Comparison of ENCODE assay signal across 13 cellular contexts in the genomic region with DNA sequence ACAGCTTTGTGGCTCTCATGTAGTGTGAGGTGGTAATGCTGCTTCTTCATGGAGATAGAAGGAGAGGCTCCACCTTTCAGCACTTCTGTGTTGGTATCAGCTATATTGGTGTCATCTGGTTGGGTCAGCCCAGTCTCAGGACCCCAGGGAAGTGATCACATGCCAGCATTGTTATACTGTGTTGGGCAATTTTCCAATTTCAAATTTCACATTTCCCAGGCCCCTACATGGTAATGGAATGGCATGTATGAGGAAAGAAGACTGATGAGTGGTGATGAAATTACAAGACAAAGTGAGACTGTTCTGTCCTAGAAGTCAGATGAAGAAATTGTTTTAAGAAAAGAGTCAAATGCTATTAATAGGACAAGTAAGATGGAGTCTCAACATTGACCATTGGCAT. TPM values are rescaled to one million over a fixed set of nuclear protein-coding genes. Genes with fewer than 3 reads are reported as not detected.
DNase-seq lines count a peak whose midpoint lies in the region; ATAC-seq and TF ChIP-seq lines count a peak whose summit lies in the region.
"Had no signal": no experiment of that assay in that cellular context is flagged by ENCODE, and none has a peak within 500 bp of the region (broad histone marks: within the 10 kb centered on the region; RNA-seq: fewer than 3 reads in every experiment).

No MANE protein-coding gene starts in this region.

- TF ChIP-seq CTCF in Calu3 (IDR thresholded peaks at IDR 0.05; ENCODE audit: unreplicated experiment) = no peak
- TF ChIP-seq CTCF in CD8-positive, alpha-beta T cell (IDR thresholded peaks at IDR 0.05) = no peak

- peaks cover 28% of the 10 kb centered on the region for H3K4me1 ChIP-seq in adipocyte (ENCODE audit: control insufficient read depth, insufficient read depth, low read length)
- H3K4me1 ChIP-seq in CD8-positive, alpha-beta T cell (ENCODE audit: insufficient read depth, low read length) = peaks cover 3% of the 10 kb centered on the region
- H3K4me1 ChIP-seq: SJSA1 had no signal

- POLR2A ChIA-PET in CD8-positive, alpha-beta T cell (lab: Charles Lee) = no interaction called here

- H3K36me3 Mint-ChIP-seq in Calu3 (ENCODE audit: insufficient read depth, unreplicated experiment) = peaks cover 19% of the 10 kb centered on the region
- H3K36me3 Mint-ChIP-seq in CD8-positive, alpha-beta T cell = no peaks in the 10 kb centered on the region
- H3K36me3 Mint-ChIP-seq: CD4-positive, CD25-positive, alpha-beta regulatory T cell had no signal

- DNase-seq in Calu3 (peak; percentile 24), adipocyte (ENCODE audit: low read depth) (no peak), epithelial cell of prostate (ENCODE audit: low read depth, low spot score) (no peak), skeletal muscle cell (ENCODE audit: low read depth) (peak; percentile 41), HuH-7 (ENCODE audit: low spot score) (no peak)
- DNase-seq in CD8-positive, alpha-beta T cell = no peak
- DNase-seq: NCI-H1092, NCI-H2081 treated with DMSO at 0.1 percent for 48 hours had no signal

- H3K4me1 Mint-ChIP-seq in Calu3 (ENCODE audit: low read depth, unreplicated experiment) = peaks cover 37% of the 10 kb centered on the region
- H3K4me1 Mint-ChIP-seq in CD8-positive, alpha-beta T cell (ENCODE audit: low read depth) = peaks cover 6% of the 10 kb centered on the region
- H3K4me1 Mint-ChIP-seq: IgD-negative memory B cell had no signal

- H3K9me3 Mint-ChIP-seq in Calu3 (ENCODE audit: low read depth, unreplicated experiment) = peaks cover 7% of the 10 kb centered on the region
- peaks cover 2% of the 10 kb centered on the region for H3K9me3 Mint-ChIP-seq in CD8-positive, alpha-beta T cell

- H3K36me3 ChIP-seq in adipocyte (ENCODE audit: control insufficient read depth, insufficient read depth, low read length, severe bottlenecking) = no peaks in the 10 kb centered on the region
- no peaks in the 10 kb centered on the region for H3K36me3 ChIP-seq in CD8-positive, alpha-beta T cell (ENCODE audit: insufficient read depth, low read length)
- H3K36me3 ChIP-seq: SJSA1 had no signal

- H3K27ac ChIP-seq in epithelial cell of prostate = peak overlapping the region; percentile 46
- no peak overlapping the region for H3K27ac ChIP-seq in CD8-positive, alpha-beta T cell (ENCODE audit: low read depth, low read length)
- H3K27ac ChIP-seq: SJSA1 had no signal

- no peaks in the 10 kb centered on the region for H3K27me3 Mint-ChIP-seq in Calu3 (ENCODE audit: unreplicated experiment)
- H3K27me3 Mint-ChIP-seq in CD8-positive, alpha-beta T cell (ENCODE audit: low read depth) = peaks cover 5% of the 10 kb centered on the region

- H3K9me3 ChIP-seq in adipocyte (ENCODE audit: control insufficient read depth, low read length) = no peaks in the 10 kb centered on the region
- H3K9me3 ChIP-seq in CD8-positive, alpha-beta T cell (ENCODE audit: low read length) = no peaks in the 10 kb centered on the region
- H3K9me3 ChIP-seq: SJSA1 had no signal

- no peak overlapping the region for H3K4me3 Mint-ChIP-seq in Calu3 (ENCODE audit: low read depth, unreplicated experiment)
- H3K4me3 Mint-ChIP-seq in CD8-positive, alpha-beta T cell = no peak overlapping the region
- H3K4me3 Mint-ChIP-seq: CD4-positive, CD25-positive, alpha-beta regulatory T cell; H9 had no signal

- CTCF ChIA-PET in Calu3 (lab: Charles Lee) = interaction anchor here (0.9 kb wide), 1 partner anchor 241 kb away, joined by 4 read pairs; no protein-coding TSS in a partner anchor
- CTCF ChIA-PET in CD8-positive, alpha-beta T cell (lab: Charles Lee) = interaction anchor here (1.4 kb wide), 1 partner anchor 309 kb away, joined by 3 read pairs; no protein-coding TSS in a partner anchor

- intact Hi-C loops in Calu3 (cut with micrococcal nuclease; ENCODE audit: unreplicated experiment) = loop anchor here (1.0 to 10.0 kb wide), 6 partner anchors 48 to 294 kb away; a partner anchor contains a TSS
- intact Hi-C loops in CD8-positive, alpha-beta T cell (cut with DNase I, micrococcal nuclease) = loop anchor here (5.0 to 10.0 kb wide), 5 partner anchors 192 to 294 kb away; no protein-coding TSS in a partner anchor

- BruUV-seq in Calu3 (replicated peaks; lab: Mats Ljungman, UMichigan) = no TSS peak

- ATAC-seq in HG02678 (IDR thresholded peaks at IDR 0.05; ENCODE audit: unreplicated experiment) = no peak
- no peak for ATAC-seq in CD8-positive, alpha-beta T cell

- no peaks in the 10 kb centered on the region for H3K27me3 ChIP-seq in adipocyte (replicated peaks; ENCODE audit: control insufficient read depth, insufficient read depth, low read length)
- H3K27me3 ChIP-seq in CD8-positive, alpha-beta T cell (ENCODE audit: insufficient read depth, low read length) = no peaks in the 10 kb centered on the region

- H3K27ac Mint-ChIP-seq in Calu3 (ENCODE audit: unreplicated experiment) = peak overlapping the region; percentile 54
- no peak overlapping the region for H3K27ac Mint-ChIP-seq in CD8-positive, alpha-beta T cell
- H3K27ac Mint-ChIP-seq: CD4-positive, CD25-positive, alpha-beta regulatory T cell; H9 had no signal

- H3K9ac ChIP-seq in adipocyte (ENCODE audit: low read length) = peak overlapping the region; percentile 45

- H3K4me3 ChIP-seq in adipocyte (ENCODE audit: low read length) (no peak overlapping the region), skeletal muscle cell (ENCODE audit: low read depth, low read length) (no peak overlapping the region)
- no peak overlapping the region for H3K4me3 ChIP-seq in CD8-positive, alpha-beta T cell (ENCODE audit: low read depth, low read length)
- H3K4me3 ChIP-seq: SJSA1 had no signal

RNA-seq across cellular contexts. Expression of a gene that starts 3.7 kb away (rescaled TPM):
- 177 and 181 TPM in 2 replicates for total RNA-seq in Calu3 (2022)
- total RNA-seq in CD8-positive, alpha-beta T cell = under 1 TPM; 0.53 to 0.57 TPM

Comparison
In these comparisons a context has a peak if more than half of its experiments do, and no peak if none do; other contexts are left out.
1. DNase-seq: peak in Calu3 (single experiment) and skeletal muscle cell (single experiment); none in adipocyte (single experiment), epithelial cell of prostate (single experiment), HuH-7 (single experiment) and CD8-positive, alpha-beta T cell (0 of 7).
2. RNA of a gene that starts 3.7 kb away (total RNA-seq): 177 to 181 TPM in Calu3; 0.53 to 0.57 TPM in CD8-positive, alpha-beta T cell; every median in the first group is over 100 times any median in the second.